9 cellular contexts compared by ENCODE assay signal in the genomic region with DNA sequence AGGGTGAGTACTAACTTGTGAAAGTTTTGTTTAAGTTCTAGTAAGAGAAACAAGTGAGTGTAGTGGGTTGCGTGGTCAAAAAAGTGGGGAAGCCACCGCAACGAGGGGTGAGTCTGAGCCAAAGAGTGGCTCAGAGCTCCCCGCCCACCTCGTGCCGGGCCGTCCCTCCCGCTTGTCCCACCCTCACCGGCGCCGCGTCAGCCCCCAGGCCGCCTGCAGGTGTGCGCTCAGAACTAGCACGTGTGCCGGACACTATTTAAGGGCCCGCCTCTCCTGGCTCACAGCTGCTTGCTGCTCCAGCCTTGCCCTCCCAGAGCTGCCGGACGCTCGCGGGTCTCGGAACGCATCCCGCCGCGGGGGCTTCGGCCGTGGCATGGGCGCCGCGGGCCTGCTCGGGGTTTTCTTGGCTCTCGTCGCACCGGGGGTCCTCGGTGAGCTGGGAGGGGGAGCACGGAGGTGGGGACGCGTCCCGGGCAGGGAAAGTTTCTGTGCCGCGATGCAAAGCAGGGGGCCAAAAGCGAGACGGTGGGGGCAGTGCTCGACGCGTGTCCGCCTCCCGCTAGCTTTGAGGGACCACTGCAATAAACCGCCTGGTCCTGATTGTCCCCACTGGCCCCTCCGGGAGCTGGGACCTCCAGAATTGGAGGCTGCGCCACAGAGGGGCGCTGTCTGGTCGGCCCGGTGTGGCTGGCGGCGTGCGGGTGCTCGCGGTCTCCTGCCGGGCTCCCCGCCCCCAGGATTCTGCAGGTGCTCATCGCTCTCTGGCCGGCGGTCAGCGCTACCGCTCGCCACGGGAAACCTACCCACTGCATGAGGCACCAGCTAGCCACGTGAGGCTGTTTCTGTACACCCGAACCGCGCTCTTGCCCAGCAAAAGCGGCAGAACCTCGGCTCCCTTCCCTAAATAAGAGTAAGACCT. TPM values are rescaled to one million over a fixed set of nuclear protein-coding genes. Genes with fewer than 3 reads are reported as not detected.
DNase-seq lines count a peak whose midpoint lies in the region; ATAC-seq and TF ChIP-seq lines count a peak whose summit lies in the region.
"Had no signal": no experiment of that assay in that cellular context is flagged by ENCODE, and none has a peak within 500 bp of the region (broad histone marks: within the 10 kb centered on the region; RNA-seq: fewer than 3 reads in every experiment).

A gene (plus strand): TSS at position 283 of the 919 bp plus-strand sequence. CDS start 91 bp downstream, at position 374.

- H3K4me3 Mint-ChIP-seq in activated naive CD8-positive, alpha-beta T cell: peak within 1 kb of the TSS; percentile 80

- no TSS peak for BruUV-seq in OCI-LY7 (replicated peaks; lab: Mats Ljungman, UMichigan)

- peaks cover 14% of the 10 kb centered on the region for H3K4me1 Mint-ChIP-seq in activated naive CD8-positive, alpha-beta T cell (ENCODE audit: low read depth)

- no peaks in the 10 kb centered on the region for H4K20me1 ChIP-seq in OCI-LY7 (ENCODE audit: insufficient read depth, low read length)
- H4K20me1 ChIP-seq: BLaER1 treated with 17β-estradiol and CSF1 and Interleukin-3, amounts not matched to agents 10 nM and 100 nM had no signal

- H3K36me3 ChIP-seq in OCI-LY7 (ENCODE audit: insufficient read depth, low read length) (no peaks in the 10 kb centered on the region), iPS DF 6.9 (ENCODE audit: control insufficient read depth, insufficient read depth, low read length) (no peaks in the 10 kb centered on the region), skeletal muscle satellite cell (ENCODE audit: insufficient read depth, low read length) (no peaks in the 10 kb centered on the region)
- H3K36me3 ChIP-seq: BLaER1 treated with 17β-estradiol and CSF1 and Interleukin-3, amounts not matched to agents 10 nM and 100 nM had no signal

- CTCF ChIA-PET in OCI-LY7 (lab: Charles Lee; ENCODE audit: unreplicated experiment): interaction anchor here (0.6 kb wide), 1 partner anchor 17 kb away, joined by 3 read pairs; no protein-coding TSS in a partner anchor

- H3K79me2 ChIP-seq in OCI-LY7 (ENCODE audit: insufficient read depth, low read depth, low read length): no peaks in the 10 kb centered on the region

- POLR2A ChIA-PET in OCI-LY7 (lab: Charles Lee): interaction anchor here (0.6 to 1.4 kb wide), 8 partner anchors 11 to 771 kb away, joined by 3 to 7 read pairs (median 3); a partner anchor contains a TSS

- H3K9ac ChIP-seq in skeletal muscle satellite cell (ENCODE audit: low read depth, low read length): no peak within 1 kb of the TSS
- H3K9ac ChIP-seq: BLaER1 treated with 17β-estradiol and CSF1 and Interleukin-3, amounts not matched to agents 10 nM and 100 nM had no signal

- intact Hi-C loops in OCI-LY7 (cut with micrococcal nuclease; ENCODE audit: unreplicated experiment): loop anchor here (1.0 to 10.0 kb wide), 5 partner anchors 23 to 290 kb away; a partner anchor contains a TSS

- H3K27me3 ChIP-seq in iPS DF 6.9 (ENCODE audit: control insufficient read depth, insufficient read depth, low read length) (peaks cover 8% of the 10 kb centered on the region; the same call in 1 of the 2 replicates), skeletal muscle satellite cell (ENCODE audit: control insufficient read depth, insufficient read depth, low read length) (peaks cover 89% of the 10 kb centered on the region)
- H3K27me3 ChIP-seq: BLaER1 treated with 17β-estradiol and CSF1 and Interleukin-3, amounts not matched to agents 10 nM and 100 nM had no signal

- H3K9me3 ChIP-seq in OCI-LY7 (ENCODE audit: low read length) (no peaks in the 10 kb centered on the region), iPS DF 6.9 (ENCODE audit: control insufficient read depth, insufficient read depth, low read length) (no peaks in the 10 kb centered on the region), skeletal muscle satellite cell (replicated peaks; ENCODE audit: low read length) (no peaks in the 10 kb centered on the region)

- peaks cover 36% of the 10 kb centered on the region for H3K4me1 ChIP-seq in OCI-LY7 (ENCODE audit: insufficient read depth, low read length, poor library complexity, severe bottlenecking)
- H3K4me1 ChIP-seq in iPS DF 6.9 (ENCODE audit: control insufficient read depth, insufficient read depth, low read length): no peaks in the 10 kb centered on the region
- peaks cover 9% of the 10 kb centered on the region for H3K4me1 ChIP-seq in skeletal muscle satellite cell (ENCODE audit: control insufficient read depth, insufficient read depth, low read length)

- peak within 1 kb of the TSS; percentile 74 for H3K4me2 ChIP-seq in OCI-LY7 (ENCODE audit: low read length)
- peak within 1 kb of the TSS; percentile 42 for H3K4me2 ChIP-seq in skeletal muscle satellite cell (ENCODE audit: low read length)
- H3K4me2 ChIP-seq: BLaER1 treated with 17β-estradiol and CSF1 and Interleukin-3, amounts not matched to agents 10 nM and 100 nM had no signal

- H3K36me3 Mint-ChIP-seq in activated naive CD8-positive, alpha-beta T cell: no peaks in the 10 kb centered on the region

- no CpG with 5 or more reads among the region's 75 CpGs for WGBS in iPS DF 6.9 (ENCODE audit: insufficient coverage, insufficient read length)

- H3K27ac ChIP-seq in OCI-LY7 (ENCODE audit: low read depth, low read length, poor library complexity, severe bottlenecking): no peak within 1 kb of the TSS
- H3K27ac ChIP-seq in iPS DF 6.9 (ENCODE audit: low read length): no peak within 1 kb of the TSS
- H3K27ac ChIP-seq: BLaER1 treated with 17β-estradiol and CSF1 and Interleukin-3, amounts not matched to agents 10 nM and 100 nM had no signal

- H2AFZ ChIP-seq in OCI-LY7 (ENCODE audit: low read length): peak within 1 kb of the TSS; percentile 82

- peaks cover 13% of the 10 kb centered on the region for H3K27me3 Mint-ChIP-seq in activated naive CD8-positive, alpha-beta T cell

- no peaks in the 10 kb centered on the region for H3K9me2 ChIP-seq in OCI-LY7 (ENCODE audit: insufficient read depth, low read length)

- peak; percentile 76 for TF ChIP-seq CTCF in OCI-LY7 (conservative IDR thresholded peaks at IDR 0.05; ENCODE audit: low read length)

- H3K4me3 ChIP-seq in OCI-LY7 (ENCODE audit: low read depth, low read length, poor library complexity, severe bottlenecking): peak within 1 kb of the TSS; percentile 70
- H3K4me3 ChIP-seq in iPS DF 6.9 (ENCODE audit: low read length): peak within 1 kb of the TSS; percentile 55
- peak within 1 kb of the TSS; percentile 29 for H3K4me3 ChIP-seq in skeletal muscle satellite cell (ENCODE audit: low read length)
- H3K4me3 ChIP-seq: BLaER1 treated with 17β-estradiol and CSF1 and Interleukin-3, amounts not matched to agents 10 nM and 100 nM had no signal

- DNase-seq in NCI-H82 (lab: John Stamatoyannopoulos, UW): peak; percentile 24
- no peak for DNase-seq in NCI-H82 treated with DMSO at 0.1 percent for 48 hours (lab: John Stamatoyannopoulos, UW; ENCODE audit: unreplicated experiment)
- peak; percentile 86 for DNase-seq in OCI-LY7 (ENCODE audit: low spot score)
- peak; percentile 48 for DNase-seq in iPS DF 6.9 (ENCODE audit: low read depth, low spot score)
- no peak for DNase-seq in NCI-H446 treated with DMSO at 0.1 percent for 48 hours (lab: John Stamatoyannopoulos, UW)

- peak within 1 kb of the TSS; percentile 41 for H3K27ac Mint-ChIP-seq in activated naive CD8-positive, alpha-beta T cell

- H3K9me3 Mint-ChIP-seq in activated naive CD8-positive, alpha-beta T cell (ENCODE audit: low read depth): no peaks in the 10 kb centered on the region

- peak; percentile 66 for ATAC-seq in HG03039 (IDR thresholded peaks at IDR 0.05; ENCODE audit: unreplicated experiment)

RNA-seq across cellular contexts. Expression of the gene that starts here (rescaled TPM):
- total RNA-seq in OCI-LY7 (2014; rRNA removed; shearing (Covaris generic)): 3.7 and 4.4 TPM in 2 replicates
- 11.7 and 13.5 TPM in 2 replicates for total RNA-seq in OCI-LY7 (2022)
- not detected in 2 replicates for total RNA-seq in skeletal muscle satellite cell (2012; rRNA removed)

Comparison
In these comparisons a context has a peak if more than half of its experiments do, and no peak if none do; other contexts are left out.
1. DNase-seq: peak in NCI-H82 (single experiment), OCI-LY7 (single experiment) and iPS DF 6.9 (single experiment); none in NCI-H82 treated with DMSO at 0.1 percent for 48 hours (single experiment) and NCI-H446 treated with DMSO at 0.1 percent for 48 hours (single experiment).
2. Peak in every context shown above with its lines, with median percentiles within 50 percentile points of each other: H3K4me3 ChIP-seq.